28 cellular contexts compared by ENCODE assay signal in genomic region chr22:26905076-26905475, GRCh38.
"Had no signal": no experiment of that assay in that cellular context is flagged by ENCODE, and none has a peak within 500 bp of the region (broad histone marks: within the 10 kb centered on the region; RNA-seq: fewer than 3 reads in every experiment).

No MANE protein-coding gene starts in this region.

- H3K9me3 ChIP-seq: ascending aorta had no signal

- H3K27ac Mint-ChIP-seq: activated CD4-positive, alpha-beta memory T cell treated with anti-CD3 and anti-CD28 coated beads, Interleukin-2, amount 10 ng/mL, durations not matched to agents 7 days and 5 days; activated CD4-positive, alpha-beta T cell treated with anti-CD3 and anti-CD28 coated beads, Interleukin-2, amount 10 ng/mL, durations not matched to agents 7 days and 5 days; activated naive CD4-positive, alpha-beta T cell treated with anti-CD3 and anti-CD28 coated beads, Interleukin-2, amount 10 ng/mL, durations not matched to agents 7 days and 5 days; activated naive CD4-positive, alpha-beta T cell treated with anti-CD3 and anti-CD28 coated beads, Interleukin-2, amount 50 U/mL, for 72 hours; activated naive CD8-positive, alpha-beta T cell treated with anti-CD3 and anti-CD28 coated beads, Interleukin-2, amount 10 ng/mL, durations not matched to agents 7 days and 5 days; activated T-cell treated with anti-CD3 and anti-CD28 coated beads, Interleukin-2, amount 50 U/mL, for 24 hours; activated T-cell treated with anti-CD3 and anti-CD28 coated beads, Interleukin-2, amount 50 U/mL, for 72 hours; dendritic cell treated with granulocyte-macrophage colony-stimulating factor and Interleukin-4, amounts not matched to agents 40 ng/mL and 50 ng/mL, for 4 days; endodermal cell had no signal

- H3K4me3 Mint-ChIP-seq: activated CD4-positive, alpha-beta memory T cell treated with anti-CD3 and anti-CD28 coated beads, Interleukin-2, amount 10 ng/mL, durations not matched to agents 7 days and 5 days; activated CD4-positive, alpha-beta T cell treated with anti-CD3 and anti-CD28 coated beads, Interleukin-2, amount 10 ng/mL, durations not matched to agents 7 days and 5 days; activated naive CD4-positive, alpha-beta T cell treated with anti-CD3 and anti-CD28 coated beads, Interleukin-2, amount 10 ng/mL, durations not matched to agents 7 days and 5 days; activated naive CD8-positive, alpha-beta T cell treated with anti-CD3 and anti-CD28 coated beads, Interleukin-2, amount 10 ng/mL, durations not matched to agents 7 days and 5 days; activated T-cell treated with anti-CD3 and anti-CD28 coated beads, Interleukin-2, amount 50 U/mL, for 24 hours; activated T-cell treated with anti-CD3 and anti-CD28 coated beads, Interleukin-2, amount 50 U/mL, for 72 hours; central memory CD8-positive, alpha-beta T cell; dendritic cell treated with granulocyte-macrophage colony-stimulating factor and Interleukin-4, amounts not matched to agents 40 ng/mL and 50 ng/mL, for 4 days; endodermal cell had no signal

- H3K9me3 Mint-ChIP-seq: activated CD4-positive, alpha-beta memory T cell treated with anti-CD3 and anti-CD28 coated beads, Interleukin-2, amount 10 ng/mL, durations not matched to agents 7 days and 5 days; activated CD4-positive, alpha-beta T cell treated with anti-CD3 and anti-CD28 coated beads, Interleukin-2, amount 10 ng/mL, durations not matched to agents 7 days and 5 days; activated naive CD4-positive, alpha-beta T cell treated with anti-CD3 and anti-CD28 coated beads, Interleukin-2, amount 10 ng/mL, durations not matched to agents 7 days and 5 days; activated naive CD4-positive, alpha-beta T cell treated with anti-CD3 and anti-CD28 coated beads, Interleukin-2, amount 50 U/mL, for 72 hours; activated naive CD8-positive, alpha-beta T cell treated with anti-CD3 and anti-CD28 coated beads, Interleukin-2, amount 10 ng/mL, durations not matched to agents 7 days and 5 days; activated T-cell treated with anti-CD3 and anti-CD28 coated beads, Interleukin-2, amount 50 U/mL, for 24 hours; activated T-cell treated with anti-CD3 and anti-CD28 coated beads, Interleukin-2, amount 50 U/mL, for 72 hours; central memory CD8-positive, alpha-beta T cell; dendritic cell treated with granulocyte-macrophage colony-stimulating factor and Interleukin-4, amounts not matched to agents 40 ng/mL and 50 ng/mL, for 4 days; endodermal cell had no signal

- H3K36me3 Mint-ChIP-seq: activated naive CD4-positive, alpha-beta T cell treated with anti-CD3 and anti-CD28 coated beads, Interleukin-2, amount 10 ng/mL, durations not matched to agents 7 days and 5 days; activated naive CD8-positive, alpha-beta T cell treated with anti-CD3 and anti-CD28 coated beads, Interleukin-2, amount 10 ng/mL, durations not matched to agents 7 days and 5 days had no signal

- ATAC-seq: activated naive CD4-positive, alpha-beta T cell treated with anti-CD3 and anti-CD28 coated beads, Interleukin-2, amount 50 U/mL, for 72 hours; activated T-cell treated with anti-CD3 and anti-CD28 coated beads, Interleukin-2, amount 50 U/mL, for 72 hours; esophagus mucosa had no signal

- H3K4me1 Mint-ChIP-seq: activated CD4-positive, alpha-beta memory T cell treated with anti-CD3 and anti-CD28 coated beads, Interleukin-2, amount 10 ng/mL, durations not matched to agents 7 days and 5 days had no signal

- H3K36me3 ChIP-seq: ascending aorta, brain microvascular endothelial cell had no signal

- H3K4me3 ChIP-seq: ascending aorta, coronary artery, dorsolateral prefrontal cortex had no signal

- H3K27me3 ChIP-seq: ascending aorta, brain microvascular endothelial cell had no signal

- H3K27ac ChIP-seq: ascending aorta, brain microvascular endothelial cell, coronary artery, dorsolateral prefrontal cortex had no signal

- FAIRE-seq: bronchial epithelial cell, frontal cortex had no signal

- H3K4me1 ChIP-seq: ascending aorta had no signal

- DNase-seq: activated CD4-positive, alpha-beta memory T cell treated with anti-CD3 and anti-CD28 coated beads, Interleukin-2, amount 10 ng/mL, durations not matched to agents 7 days and 5 days; activated CD4-positive, alpha-beta T cell treated with anti-CD3 and anti-CD28 coated beads for 1 hour; activated CD4-positive, alpha-beta T cell treated with anti-CD3 and anti-CD28 coated beads for 4 hours; activated CD4-positive, alpha-beta T cell treated with anti-CD3 and anti-CD28 coated beads, Interleukin-2, amount 10 ng/mL, durations not matched to agents 7 days and 5 days; activated CD4-positive, alpha-beta T cell treated with anti-CD3 and anti-CD28 coated beads, Interleukin-2, amount 50 U/mL, for 4 hours; activated CD8-positive, alpha-beta memory T cell treated with anti-CD3 and anti-CD28 coated beads, Interleukin-2, amount 50 U/mL, for 48 hours; activated gamma-delta T cell; activated naive CD4-positive, alpha-beta T cell; activated naive CD4-positive, alpha-beta T cell treated with anti-CD3 and anti-CD28 coated beads, Interleukin-2, amount 10 ng/mL, durations not matched to agents 7 days and 5 days; activated naive CD8-positive, alpha-beta T cell treated with anti-CD3 and anti-CD28 coated beads, Interleukin-2, amount 10 ng/mL, durations not matched to agents 7 days and 5 days; activated T-cell treated with anti-CD3 and anti-CD28 coated beads for 4 hours; activated T-cell treated with anti-CD3 and anti-CD28 coated beads, Interleukin-2, amount 50 U/mL, for 24 hours; activated T-cell treated with anti-CD3 and anti-CD28 coated beads, Interleukin-2, amount 50 U/mL, for 72 hours; brain microvascular endothelial cell; dorsolateral prefrontal cortex; effector memory CD4-positive, alpha-beta T cell; foreskin fibroblast; head of caudate nucleus; T-helper 2 cell had no signal
